Comparison of ENCODE assay signal across 8 cellular contexts in the genomic region with DNA sequence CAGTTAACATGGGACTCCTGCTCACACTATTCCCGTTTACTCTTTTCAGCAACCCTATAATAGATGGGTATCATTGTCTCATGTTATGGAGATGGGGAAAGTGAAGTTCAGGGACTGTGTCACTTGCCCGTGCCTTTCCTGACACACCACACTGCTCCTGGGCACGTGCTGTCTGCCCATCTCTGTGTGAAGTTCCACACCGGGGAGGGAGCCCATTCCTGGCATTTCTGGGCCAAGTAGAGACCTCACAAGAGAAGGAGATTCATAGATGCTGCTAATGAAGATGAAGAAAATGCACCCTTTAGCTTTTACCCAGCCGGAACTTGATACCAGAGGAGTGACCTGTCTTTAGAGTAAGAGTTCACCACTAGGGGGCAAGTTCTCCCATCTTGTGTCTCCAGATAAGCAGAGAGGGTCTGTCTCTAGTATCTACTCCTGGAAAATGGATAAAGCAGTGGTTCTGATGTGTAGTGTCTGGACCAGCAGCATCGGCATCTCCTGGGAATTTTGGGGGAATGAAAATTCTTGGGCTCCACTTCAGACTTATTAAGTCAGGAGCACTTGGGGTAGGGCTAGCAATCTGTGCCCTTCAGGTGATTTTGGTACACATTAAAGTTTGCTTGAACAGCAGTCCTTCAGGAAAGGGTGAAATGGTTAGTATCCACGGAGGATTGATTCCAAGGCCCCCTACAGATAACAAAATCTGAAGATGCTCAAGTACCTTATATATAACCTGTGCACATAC. TPM values are rescaled to one million over a fixed set of nuclear protein-coding genes. Genes with fewer than 3 reads are reported as not detected.
DNase-seq lines count a peak whose midpoint lies in the region; ATAC-seq, FAIRE-seq and TF ChIP-seq lines count a peak whose summit lies in the region.

No MANE protein-coding gene starts in this region.

- SMC1A ChIA-PET in GM12878 (lab: Charles Lee; ENCODE audit: uncharacterized antibody, unreplicated experiment), result interaction anchor here (0.6 kb wide), 1 partner anchor 211 kb away, joined by 3 read pairs; no protein-coding TSS in a partner anchor

- H3K27ac ChIP-seq in H9 (ENCODE audit: insufficient read length, low read depth, low read length) (no peak overlapping the region), GM12878 (ENCODE audit: control insufficient read depth, insufficient read depth) (no peak overlapping the region)

- H3K23ac ChIP-seq in H9 (ENCODE audit: insufficient read length, low read depth, low read length), result no peak overlapping the region

- H3K27ac Mint-ChIP-seq in H9, result peak overlapping the region in 1 of 3 experiments; percentile 91; a peak in 1 of 7 replicates

- peak; percentile 68 for TF ChIP-seq RAD21 in GM12878 (IDR thresholded peaks at IDR 0.05; ENCODE audit: insufficient read depth, low read depth, low read length)

- H3K4me1 ChIP-seq in H9 (ENCODE audit: insufficient read depth, low read length) (no peaks in the 10 kb centered on the region; the same call in none of the 2 replicates), GM12878 (ENCODE audit: control insufficient read depth, insufficient read depth, low read length) (peaks cover 4% of the 10 kb centered on the region; the same call in 1 of the 2 replicates)

- CTCF ChIA-PET in GM12878 (lab: Yijun Ruan, JAX), result interaction anchor here (0.6 to 2.1 kb wide), 11 partner anchors 14 to 206 kb away, joined by 3 to 8 read pairs (median 3); no protein-coding TSS in a partner anchor

- WGBS in H9 (ENCODE audit: extremely low coverage, insufficient read length, low lambda C conversion rate), result no CpG with 5 or more reads among the region's 7 CpGs
- WGBS in GM12878 (ENCODE audit: insufficient coverage, insufficient replicate concordance, low lambda C conversion rate, missing lambda C conversion rate), result 16% methylated on average over 7 of the region's 7 CpGs

- no peak overlapping the region for H3K56ac ChIP-seq in H9 (ENCODE audit: insufficient read length, low read depth, low read length)

- H3K36me3 Mint-ChIP-seq in H9 (ENCODE audit: insufficient read depth in 1 of 3, low read depth in 3 of 3), result peaks cover 0 to 12% (median 8%) of the 10 kb centered on the region in 3 experiments; a peak in 6 of 7 replicates

- no peaks in the 10 kb centered on the region for H3K27me3 Mint-ChIP-seq in H9 (ENCODE audit: low read depth)

- no peak overlapping the region for H2AK5ac ChIP-seq in H9 (ENCODE audit: insufficient read length, low read length)

- no peak for TF ChIP-seq POLR2A in GM12878 (IDR thresholded peaks at IDR 0.05; ENCODE audit: low read depth, low read length)

- no peak overlapping the region for H2BK5ac ChIP-seq in H9 (ENCODE audit: insufficient read length, low read length)

- no peaks in the 10 kb centered on the region for H3K9me3 Mint-ChIP-seq in H9

- H3K4me3 Mint-ChIP-seq in H9, result peak overlapping the region; percentile 2 to 3; a peak in 2 of 5 replicates

- peaks cover 3% of the 10 kb centered on the region for H3K23me2 ChIP-seq in H9 (ENCODE audit: insufficient read length, low read depth, low read length, poor library complexity, severe bottlenecking)

- no peaks in the 10 kb centered on the region for H3K79me1 ChIP-seq in H9 (ENCODE audit: insufficient read depth, low read depth, low read length, poor library complexity, severe bottlenecking)

- H2BK15ac ChIP-seq in H9 (ENCODE audit: low read depth, low read length), result no peak overlapping the region

- no TSS peak for BruUV-seq in GM12878 (replicated peaks; lab: Mats Ljungman, UMichigan)

- H3K27me3 ChIP-seq in H9 (ENCODE audit: insufficient read depth, low read length), result no peaks in the 10 kb centered on the region
- no peaks in the 10 kb centered on the region for H3K27me3 ChIP-seq in GM12878 (replicated peaks in 1 of 2; ENCODE audit: control insufficient read depth in 2 of 2, insufficient read depth in 2 of 2, low read length in 1 of 2)

- H2BK12ac ChIP-seq in H9 (ENCODE audit: insufficient read length, low read depth, low read length), result no peak overlapping the region

- in situ Hi-C loops in GM12878 (cut with MboI), result loop anchor here (10.0 kb wide), 1 partner anchor 821 kb away; a partner anchor contains a TSS

- TF ChIP-seq CTCF in H9 (conservative IDR thresholded peaks at IDR 0.05) (peak; percentile 85), GM12878 (IDR thresholded peaks at IDR 0.05 in 2 of 3, conservative IDR thresholded peaks at IDR 0.05 in 1 of 3; ENCODE audit: control insufficient read depth in 2 of 3, extremely low read depth in 1 of 3, insufficient read depth in 1 of 3, low read depth in 3 of 3, low read length in 3 of 3) (peak; percentile 67 to 86 (median 83))

- peaks cover 0 to 7% of the 10 kb centered on the region in 2 experiments; a peak in 1 of 4 replicates for H3K36me3 ChIP-seq in GM12878 (ENCODE audit: control insufficient read depth in 2 of 2, insufficient read depth in 2 of 2, low read length in 1 of 2)

- POLR2A ChIA-PET in GM12878 (lab: Charles Lee), result interaction anchor here (0.6 kb wide), 1 partner anchor 811 kb away, joined by 3 read pairs; no protein-coding TSS in a partner anchor

- no peak overlapping the region for H4K8ac ChIP-seq in H9 (replicated peaks; ENCODE audit: insufficient read length, low read depth, low read length)

- H3K4me2 ChIP-seq in H9 (ENCODE audit: insufficient read depth, insufficient read length, low read length), result no peak overlapping the region
- peak overlapping the region; percentile 45 for H3K4me2 ChIP-seq in GM12878 (ENCODE audit: control insufficient read depth, insufficient read depth)

- no peak overlapping the region for H2AFZ ChIP-seq in H9 (ENCODE audit: low read length)
- peak overlapping the region; percentile 79 for H2AFZ ChIP-seq in GM12878 (ENCODE audit: control insufficient read depth, low read depth, low read length)

- no peak overlapping the region for H3K18ac ChIP-seq in H9 (ENCODE audit: insufficient read length, low read depth, low read length)

- no peak overlapping the region for H3K14ac ChIP-seq in H9 (ENCODE audit: insufficient read depth, low read length)

- no peak overlapping the region for H3K4ac ChIP-seq in H9 (ENCODE audit: low read depth, low read length)

- peak; percentile 9 for DNase-seq in stimulated activated CD4-positive, alpha-beta T cell treated with anti-CD3 and anti-CD28 coated beads, Interleukin-2, amount 100 ng/mL, for 4 hours (ENCODE audit: low read depth)
- DNase-seq in stimulated activated CD4-positive, alpha-beta T cell treated with anti-CD3 and anti-CD28 coated beads, Interleukin-4, amount 100 ng/mL, for 4 hours, result no peak
- DNase-seq in H9 (peak; percentile 57), M059J (ENCODE audit: low read depth) (peak; percentile 74), RKO (ENCODE audit: low spot score) (peak; percentile 82), GM12878 (ENCODE audit: low read depth, low spot score) (no peak), iPS-NIHi7 (ENCODE audit: extremely low spot score) (peak; percentile 72), superior temporal gyrus (ENCODE audit: extremely low spot score) (peak; percentile 90)

- no peak overlapping the region for H4K91ac ChIP-seq in H9 (ENCODE audit: insufficient read length, low read depth, low read length)

- H3K79me2 ChIP-seq in H9 (ENCODE audit: insufficient read depth, low read length), result peaks cover 2% of the 10 kb centered on the region; the same call in 1 of the 2 replicates
- H3K79me2 ChIP-seq in GM12878 (ENCODE audit: control insufficient read depth, insufficient read depth, low read length), result peaks cover 38% of the 10 kb centered on the region

- H2BK120ac ChIP-seq in H9 (ENCODE audit: low read depth, low read length, poor library complexity, severe bottlenecking), result no peak overlapping the region

- 0 out of 2 replicates have a peak overlapping the region, but pooled peaks have one; percentile 42 for H3K4me3 ChIP-seq in GM12878

- TF ChIP-seq EP300 in GM12878 (IDR thresholded peaks at IDR 0.05; ENCODE audit: borderline replicate concordance in 1 of 2, control insufficient read depth in 1 of 2, low read depth in 2 of 2, low read length in 2 of 2), result no peak

- peaks cover 27 to 30% of the 10 kb centered on the region in 2 experiments for H3K4me1 Mint-ChIP-seq in H9

- H3K9ac ChIP-seq in H9 (ENCODE audit: extremely low read depth, insufficient read length, low read length) (no peak overlapping the region), GM12878 (ENCODE audit: control insufficient read depth, insufficient read depth, low read length) (no peak overlapping the region)

- RAD21 ChIA-PET in GM12878 (lab: Charles Lee; ENCODE audit: unreplicated experiment), result interaction anchor here (1.0 to 2.0 kb wide), 4 partner anchors 183 to 277 kb away, joined by 3 to 5 read pairs (median 4); no protein-coding TSS in a partner anchor

- H4K5ac ChIP-seq in H9 (ENCODE audit: insufficient read length, low read depth, low read length), result no peak overlapping the region

- ATAC-seq in GM12878, result peak; percentile 79

- no peak overlapping the region for H3T11ph ChIP-seq in H9 (ENCODE audit: low read length)

- intact Hi-C loops in GM12878 (cut with micrococcal nuclease; ENCODE audit: unreplicated experiment), result loop anchor here (2.0 to 10.0 kb wide), 4 partner anchors 141 to 811 kb away; a partner anchor contains a TSS

- no peak overlapping the region for H2BK20ac ChIP-seq in H9 (ENCODE audit: low read depth, low read length, poor library complexity, severe bottlenecking)

- H4K20me1 ChIP-seq in H9 (ENCODE audit: control insufficient read depth, insufficient read depth, insufficient read length) (no peaks in the 10 kb centered on the region), GM12878 (ENCODE audit: control insufficient read depth, insufficient read depth) (no peaks in the 10 kb centered on the region)

- FAIRE-seq in GM12878 (lab: Jason Lieb, UNC), result peak; percentile 88

- H3K9me3 ChIP-seq in H9 (ENCODE audit: control insufficient read depth, low read depth, low read length), result no peaks in the 10 kb centered on the region
- H3K9me3 ChIP-seq in GM12878 (replicated peaks; ENCODE audit: control insufficient read depth, insufficient read depth, low read length), result no peaks in the 10 kb centered on the region

RNA-seq across cellular contexts. Expression of a gene that starts 2.0 kb away (rescaled TPM):
- total RNA-seq in H9 (2021) (47.4 and 51.5 TPM in 2 replicates), GM12878 (2014; rRNA removed) (81.2 and 85.2 TPM in 2 replicates), GM12878 (2014; rRNA removed; fragmentation: Illumina TruSeq; extraction: Trizol) (97.5 and 99.3 TPM in 2 replicates), GM12878 (2021) (49.5 and 58.3 TPM in 2 replicates)
- total RNA-seq in M059J (2014; rRNA removed; shearing (Covaris generic)), result 53.5 and 56.8 TPM in 2 replicates
- total RNA-seq in GM12878 (2013; cell fraction: nucleolus; rRNA removed), result 307 and 335 TPM in 2 replicates
- 26.2 TPM for polyA plus RNA-seq in GM12878 (2011; ENCODE audit: low read depth)
- polyA plus RNA-seq in GM12878 (2011; rRNA removed) (97.6 and 112 TPM in 2 replicates), GM12878 (2014; fragmentation: Illumina TruSeq; extraction: Trizol) (77.8 and 84.4 TPM in 2 replicates), GM12878 (2014; fragmentation: Nextera tagmentation; extraction: Ambion mirVana) (10 to 100 TPM; 18.3 to 19.9 TPM), GM12878 (2014; rRNA removed) (58.6 and 64.6 TPM in 2 replicates), GM12878 (2016; fragmentation: Nextera tagmentation; extraction: Ambion mirVana) (10 to 100 TPM; 44.9 to 45.7 TPM)
- 43.8 and 44.0 TPM in 2 replicates for polyA plus RNA-seq in GM12878 (2011; cell fraction: cytosol; rRNA removed)
- polyA plus RNA-seq in GM12878 (2011; cell fraction: nucleus; rRNA removed), result 213 and 221 TPM in 2 replicates
- 36.3 and 38.3 TPM in 2 replicates for polyA plus RNA-seq in GM12878 (2012)
- polyA minus RNA-seq in GM12878 (2011; rRNA and poly(A)+ RNA removed), result 72.9 and 111 TPM in 2 replicates
- polyA minus RNA-seq in GM12878 (2011; cell fraction: cytosol; rRNA and poly(A)+ RNA removed), result 22.1 and 35.3 TPM in 2 replicates
- polyA minus RNA-seq in GM12878 (2011; cell fraction: nucleus; rRNA and poly(A)+ RNA removed), result 94.3 and 142 TPM in 2 replicates

Comparison
In these comparisons a context has a peak if more than half of its experiments do, and no peak if none do; other contexts are left out.
1. DNase-seq: peak in stimulated activated CD4-positive, alpha-beta T cell treated with anti-CD3 and anti-CD28 coated beads, Interleukin-2, amount 100 ng/mL, for 4 hours (single experiment), H9 (single experiment), M059J (single experiment), RKO (single experiment), iPS-NIHi7 (single experiment) and superior temporal gyrus (single experiment); none in stimulated activated CD4-positive, alpha-beta T cell treated with anti-CD3 and anti-CD28 coated beads, Interleukin-4, amount 100 ng/mL, for 4 hours (0 of 2) and GM12878 (single experiment).